Comparison of ENCODE assay signal across 8 cellular contexts in the genomic region with DNA sequence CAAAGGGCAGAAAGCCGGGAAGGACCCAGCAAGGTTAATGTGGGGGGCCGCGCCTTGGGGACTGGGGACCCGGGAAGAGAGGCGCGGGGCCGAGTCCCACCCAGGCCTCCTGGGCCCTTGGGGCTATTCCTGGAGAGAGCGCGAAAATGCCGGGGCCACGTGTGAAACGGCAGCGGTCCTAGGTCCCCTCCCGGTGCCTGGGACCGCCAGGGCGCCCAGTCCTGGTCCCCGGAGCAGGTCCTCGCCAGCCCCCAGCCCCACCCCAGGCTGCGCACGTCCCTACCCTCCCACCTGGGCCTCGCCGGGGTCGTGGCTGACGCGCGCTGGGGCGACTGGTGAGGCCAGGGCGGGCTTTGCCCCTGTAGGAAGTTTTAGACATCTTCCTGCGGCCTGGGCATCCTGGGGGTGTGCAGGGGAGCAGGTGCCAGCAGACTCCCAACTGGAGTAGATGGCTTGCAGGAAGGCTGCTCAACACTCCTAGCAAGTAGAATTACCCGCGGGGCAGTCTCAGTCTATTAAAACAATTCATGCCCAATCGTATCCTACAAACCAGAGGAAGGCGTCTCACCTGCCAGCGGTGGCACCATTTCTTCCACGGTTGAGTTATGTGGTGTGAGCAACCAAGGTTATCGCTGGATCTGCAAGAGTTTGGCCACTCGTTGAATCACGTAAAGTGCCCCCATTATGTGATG. TPM values are rescaled to one million over a fixed set of nuclear protein-coding genes. Genes with fewer than 3 reads are reported as not detected.
A peak's percentile ranks its signal among the peaks of the same experiment; 100 is the strongest.
DNase-seq lines count a peak whose midpoint lies in the region; ATAC-seq, FAIRE-seq and TF ChIP-seq lines count a peak whose summit lies in the region.

No MANE protein-coding gene starts in this region.

- no peaks in the 10 kb centered on the region for H3K36me3 Mint-ChIP-seq in naive thymus-derived CD4-positive, alpha-beta T cell

- DNase-seq in AG09309 (ENCODE audit: low read depth) (no peak), SK-N-MC (ENCODE audit: low read depth, low spot score) (no peak), endothelial cell of umbilical vein (ENCODE audit: low read depth, low spot score) (no peak), NCI-H524 treated with DMSO at 0.1 percent for 48 hours (lab: John Stamatoyannopoulos, UW) (no peak)
- peak in 5 of 9 donors; percentile 4 to 11 (median 7) for DNase-seq in naive thymus-derived CD4-positive, alpha-beta T cell

- H3K4me2 ChIP-seq in endothelial cell of umbilical vein (ENCODE audit: insufficient read depth, low read length), result peak overlapping the region; percentile 91

- intact Hi-C loops in endothelial cell of umbilical vein (cut with micrococcal nuclease), result loop anchor here (1.0 to 5.0 kb wide), 4 partner anchors 14 to 232 kb away; a partner anchor contains a TSS
- intact Hi-C loops in naive thymus-derived CD4-positive, alpha-beta T cell (cut with micrococcal nuclease), result loop anchor here (1.0 to 10.0 kb wide), 6 partner anchors 47 to 1605 kb away; a partner anchor contains a TSS

- dilution Hi-C loops in endothelial cell of umbilical vein (cut with MboI; ENCODE audit: extremely low pct_ligation_motif_present, low sequenced_read_pairs), result no loop called here

- POLR2A ChIA-PET in endothelial cell of umbilical vein (lab: Charles Lee), result no interaction called here
- POLR2A ChIA-PET in naive thymus-derived CD4-positive, alpha-beta T cell (lab: Charles Lee), result no interaction called here

- peaks cover 14 to 33% (median 29%) of the 10 kb centered on the region in 7 donors for H3K4me1 Mint-ChIP-seq in naive thymus-derived CD4-positive, alpha-beta T cell

- H3K9me1 ChIP-seq in endothelial cell of umbilical vein (replicated peaks; ENCODE audit: control insufficient read depth, extremely low read depth, insufficient read depth, low read length), result no peaks in the 10 kb centered on the region

- TF ChIP-seq CTCF in AG09309 (IDR thresholded peaks at IDR 0.05; ENCODE audit: control insufficient read depth, insufficient read depth, low read depth, low read length, missing control alignments), result no peak
- TF ChIP-seq CTCF in endothelial cell of umbilical vein (IDR thresholded peaks at IDR 0.05; ENCODE audit: extremely low read depth in 1 of 2, insufficient read depth in 1 of 2, low read depth in 1 of 2, low read length in 2 of 2), result no peak

- FAIRE-seq in endothelial cell of umbilical vein (lab: Jason Lieb, UNC), result no peak

- CTCF ChIA-PET in endothelial cell of umbilical vein (lab: Charles Lee), result no interaction called here
- CTCF ChIA-PET in naive thymus-derived CD4-positive, alpha-beta T cell (lab: Charles Lee), result no interaction called here

- no peak for TF ChIP-seq POLR2A in endothelial cell of umbilical vein (IDR thresholded peaks at IDR 0.05; ENCODE audit: low read depth, low read length)

- H3K4me3 ChIP-seq in AG09309 (ENCODE audit: control insufficient read depth, low read depth, low read length), result peak overlapping the region; percentile 77
- H3K4me3 ChIP-seq in SK-N-MC, result peak overlapping the region; percentile 91
- H3K4me3 ChIP-seq in endothelial cell of umbilical vein (replicated peaks in 1 of 3; ENCODE audit: insufficient read depth in 1 of 3, low read depth in 1 of 3, low read length in 3 of 3), result peak overlapping the region; percentile 67 to 80 (median 75)
- H3K4me3 ChIP-seq in naive thymus-derived CD4-positive, alpha-beta T cell (ENCODE audit: low read length), result peak overlapping the region; percentile 88

- H4K20me1 ChIP-seq in endothelial cell of umbilical vein (replicated peaks; ENCODE audit: control insufficient read depth, extremely low read depth, insufficient read depth, low read length), result no peaks in the 10 kb centered on the region

- H3K9me3 ChIP-seq in SK-N-MC (ENCODE audit: low read depth, low read length) (no peaks in the 10 kb centered on the region), endothelial cell of umbilical vein (replicated peaks; ENCODE audit: control insufficient read depth, insufficient read depth, low read length) (no peaks in the 10 kb centered on the region)
- H3K9me3 ChIP-seq in naive thymus-derived CD4-positive, alpha-beta T cell (ENCODE audit: control insufficient read depth in 2 of 3, low read length in 3 of 3), result no peaks in the 10 kb centered on the region

- H3K4me3 Mint-ChIP-seq in naive thymus-derived CD4-positive, alpha-beta T cell, result peak overlapping the region; percentile 36 to 96 (median 92)

- H3K9ac ChIP-seq in SK-N-MC (ENCODE audit: insufficient read length) (no peak overlapping the region), endothelial cell of umbilical vein (replicated peaks; ENCODE audit: extremely low read depth, insufficient read depth, low read length) (peak overlapping the region; percentile 97)

- peak overlapping the region; percentile 88 for H2AFZ ChIP-seq in endothelial cell of umbilical vein (ENCODE audit: low read depth, low read length)

- H3K27ac ChIP-seq in SK-N-MC (no peak overlapping the region), endothelial cell of umbilical vein (ENCODE audit: insufficient read depth, low read depth, low read length) (peak overlapping the region; percentile 91)
- no peak overlapping the region for H3K27ac ChIP-seq in naive thymus-derived CD4-positive, alpha-beta T cell (ENCODE audit: low read depth, low read length)

- no peaks in the 10 kb centered on the region for H3K27me3 ChIP-seq in endothelial cell of umbilical vein (ENCODE audit: control insufficient read depth in 2 of 2, insufficient read depth in 2 of 2, low read length in 2 of 2)
- H3K27me3 ChIP-seq in naive thymus-derived CD4-positive, alpha-beta T cell (ENCODE audit: control insufficient read depth in 2 of 2, insufficient read depth in 2 of 2, low read length in 2 of 2), result no peaks in the 10 kb centered on the region

- H3K9me3 Mint-ChIP-seq in naive thymus-derived CD4-positive, alpha-beta T cell, result peaks cover 0 to 2% (median 0%) of the 10 kb centered on the region in 11 donors

- peaks cover 0 to 59% (median 10%) of the 10 kb centered on the region in 5 donors for H3K27me3 Mint-ChIP-seq in naive thymus-derived CD4-positive, alpha-beta T cell

- H3K4me1 ChIP-seq in endothelial cell of umbilical vein (ENCODE audit: control insufficient read depth, extremely low read depth, insufficient read depth, low read length), result peaks cover 29% of the 10 kb centered on the region
- peaks cover 0 to 6% of the 10 kb centered on the region in 2 donors for H3K4me1 ChIP-seq in naive thymus-derived CD4-positive, alpha-beta T cell (ENCODE audit: control insufficient read depth in 2 of 2, insufficient read depth in 2 of 2, low read length in 2 of 2)

- BruUV-seq in endothelial cell of umbilical vein (replicated peaks; lab: Mats Ljungman, UMichigan), result no TSS peak

- ATAC-seq in GM21447 (IDR thresholded peaks at IDR 0.05; ENCODE audit: unreplicated experiment) (peak; percentile 1), HG03571 (IDR thresholded peaks at IDR 0.05; ENCODE audit: unreplicated experiment) (no peak)
- ATAC-seq in naive thymus-derived CD4-positive, alpha-beta T cell, result peak; percentile 14
- no peak for ATAC-seq in activated CD4-positive, CD25-positive, alpha-beta regulatory T cell treated with anti-CD3 and anti-CD28 coated beads, Interleukin-2, amount 50 U/mL, for 24 hours

- peaks cover 54% of the 10 kb centered on the region for H3K79me2 ChIP-seq in endothelial cell of umbilical vein (ENCODE audit: control insufficient read depth, insufficient read depth, low read length)

- no peaks in the 10 kb centered on the region for H3K36me3 ChIP-seq in SK-N-MC (ENCODE audit: insufficient read depth, low read length)
- no peaks in the 10 kb centered on the region for H3K36me3 ChIP-seq in endothelial cell of umbilical vein (ENCODE audit: control insufficient read depth in 2 of 2, extremely low read depth in 1 of 2, insufficient read depth in 2 of 2, low read length in 2 of 2)
- no peaks in the 10 kb centered on the region for H3K36me3 ChIP-seq in naive thymus-derived CD4-positive, alpha-beta T cell (ENCODE audit: control insufficient read depth in 2 of 3, insufficient read depth in 3 of 3, low read length in 3 of 3)

- H3K27ac Mint-ChIP-seq in naive thymus-derived CD4-positive, alpha-beta T cell, result peak overlapping the region in 1 of 9 donors; percentile 28

TF ChIP-seq in endothelial cell of umbilical vein, 7 proteins besides CTCF, POLR2A, EP300 and RAD21:
- TF ChIP-seq POLR2AphosphoS5 (IDR thresholded peaks at IDR 0.05; ENCODE audit: insufficient read depth, low read depth, low read length) (no peak), MYC (IDR thresholded peaks at IDR 0.05; ENCODE audit: low read depth, low read length) (no peak), JUN (IDR thresholded peaks at IDR 0.05; ENCODE audit: borderline replicate concordance, insufficient read depth, insufficient read length, low read depth) (no peak), FOS (IDR thresholded peaks at IDR 0.05; ENCODE audit: borderline replicate concordance, insufficient read depth, low read length) (no peak), EZH2 (IDR thresholded peaks at IDR 0.05; ENCODE audit: borderline replicate concordance, low read depth, low read length, severe bottlenecking) (no peak), GATA2 (IDR thresholded peaks at IDR 0.05; ENCODE audit: insufficient read depth, insufficient read length, low read depth, low read length) (no peak)
- TF ChIP-seq, protein P1, sequence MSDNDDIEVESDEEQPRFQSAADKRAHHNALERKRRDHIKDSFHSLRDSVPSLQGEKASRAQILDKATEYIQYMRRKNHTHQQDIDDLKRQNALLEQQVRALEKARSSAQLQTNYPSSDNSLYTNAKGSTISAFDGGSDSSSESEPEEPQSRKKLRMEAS (IDR thresholded peaks at IDR 0.05; ENCODE audit: insufficient read depth, insufficient read length), result no peak

RNA-seq across cellular contexts. Expression of a gene that starts 0.8 kb away (rescaled TPM):
- 61.7 and 66.3 TPM in 2 replicates for total RNA-seq in endothelial cell of umbilical vein
- polyA plus RNA-seq in endothelial cell of umbilical vein, result 30.1 and 32.3 TPM in 2 replicates
- polyA plus RNA-seq in endothelial cell of umbilical vein (2011; cell fraction: cytosol; rRNA removed), result 27.3 and 31.8 TPM in 2 replicates
- polyA plus RNA-seq in endothelial cell of umbilical vein (2011; cell fraction: nucleus; rRNA removed), result 69.8 and 75.6 TPM in 2 replicates
- polyA plus RNA-seq in endothelial cell of umbilical vein (2012), result 50.9 and 55.0 TPM in 2 replicates
- 67.0 and 80.1 TPM in 2 replicates for polyA minus RNA-seq in endothelial cell of umbilical vein
- not detected for polyA minus RNA-seq in endothelial cell of umbilical vein (2011; cell fraction: cytosol; rRNA and poly(A)+ RNA removed)
- 115 and 140 TPM in 2 replicates for polyA minus RNA-seq in endothelial cell of umbilical vein (2011; cell fraction: nucleus; rRNA and poly(A)+ RNA removed)
- total RNA-seq in naive thymus-derived CD4-positive, alpha-beta T cell, result 10 to 100 TPM in 2 of 5 experiments, 1 to 10 TPM in 3; 1.1 to 11.1 (median 3.0) TPM
- polyA plus RNA-seq in naive thymus-derived CD4-positive, alpha-beta T cell, result 1 to 10 TPM; 1.3 to 1.9 TPM

Comparison
In these comparisons a context has a peak if more than half of its experiments do, and no peak if none do; other contexts are left out.
1. DNase-seq: peak in naive thymus-derived CD4-positive, alpha-beta T cell (5 of 9); none in AG09309 (single experiment), SK-N-MC (single experiment), endothelial cell of umbilical vein (single experiment) and NCI-H524 treated with DMSO at 0.1 percent for 48 hours (single experiment).
2. ATAC-seq: peak in GM21447 (single experiment) and naive thymus-derived CD4-positive, alpha-beta T cell (single experiment); none in HG03571 (single experiment) and activated CD4-positive, CD25-positive, alpha-beta regulatory T cell treated with anti-CD3 and anti-CD28 coated beads, Interleukin-2, amount 50 U/mL, for 24 hours (0 of 2).
3. Peak in every context shown above with its lines, with median percentiles within 50 percentile points of each other: H3K4me3 ChIP-seq.